ENCODE assay signal across 9 cellular contexts in the genomic region with DNA sequence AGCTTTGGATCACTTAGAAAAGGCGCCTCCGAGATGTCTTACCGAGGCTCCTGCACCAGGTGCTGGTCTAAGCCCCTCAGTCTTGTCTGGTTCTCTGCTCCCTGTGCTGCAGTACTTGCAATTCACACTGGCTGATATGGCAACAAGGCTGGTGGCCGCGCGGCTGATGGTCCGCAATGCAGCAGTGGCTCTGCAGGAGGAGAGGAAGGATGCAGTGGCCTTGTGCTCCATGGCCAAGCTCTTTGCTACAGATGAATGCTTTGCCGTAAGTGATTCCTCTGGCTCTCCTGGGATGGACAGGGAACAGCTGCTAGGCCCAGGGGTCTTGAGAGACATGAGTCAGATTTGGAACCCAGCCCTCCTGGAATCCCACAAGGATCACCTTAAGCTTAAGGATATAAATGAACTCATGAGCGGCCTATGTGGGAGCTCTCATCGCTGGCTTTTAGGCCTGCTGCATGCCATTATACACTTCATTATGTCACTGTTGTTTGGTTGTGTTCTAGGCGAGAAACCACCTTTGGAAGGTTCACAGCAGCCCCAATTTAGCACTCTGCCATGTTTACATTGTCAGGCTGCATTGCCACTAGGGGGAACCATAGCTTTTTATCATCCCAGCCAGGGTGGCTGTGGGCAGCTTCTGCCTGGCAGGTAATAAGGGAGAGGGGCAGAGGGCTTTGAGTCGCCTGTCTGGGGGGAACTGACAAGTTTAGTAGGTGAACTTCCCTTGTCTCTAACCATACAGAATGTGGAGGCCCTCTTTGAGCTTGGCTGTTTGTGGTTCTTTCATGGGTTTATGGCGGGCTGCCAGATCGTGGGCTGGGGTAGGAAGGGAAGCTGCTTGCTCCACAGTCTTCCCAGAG. TPM values are rescaled to one million over a fixed set of nuclear protein-coding genes. Genes with fewer than 3 reads are reported as not detected.
DNase-seq lines count a peak whose midpoint lies in the region; ATAC-seq lines count a peak whose summit lies in the region.
"Had no signal": no experiment of that assay in that cellular context is flagged by ENCODE, and none has a peak within 500 bp of the region (broad histone marks: within the 10 kb centered on the region; RNA-seq: fewer than 3 reads in every experiment).

No MANE protein-coding gene starts in this region.

- ATAC-seq in GM18870 (IDR thresholded peaks at IDR 0.05; ENCODE audit: unreplicated experiment) (no peak), GM21737 (IDR thresholded peaks at IDR 0.05; ENCODE audit: unreplicated experiment) (no peak)

- H3K9me3 Mint-ChIP-seq in activated CD4-positive, alpha-beta memory T cell treated with anti-CD3 and anti-CD28 coated beads, Interleukin-2, amount 10 ng/mL, durations not matched to agents 7 days and 5 days, result no peaks in the 10 kb centered on the region

- POLR2A ChIA-PET in activated CD4-positive, alpha-beta memory T cell treated with anti-CD3 and anti-CD28 coated beads, Interleukin-2, amount 10 ng/mL, durations not matched to agents 7 days and 5 days (lab: Charles Lee), result interaction anchor here (1.1 to 5.7 kb wide), 6 partner anchors 8 to 90 kb away, joined by 3 to 37 read pairs (median 7); a partner anchor contains a TSS

- CTCF ChIA-PET in activated CD4-positive, alpha-beta memory T cell treated with anti-CD3 and anti-CD28 coated beads, Interleukin-2, amount 10 ng/mL, durations not matched to agents 7 days and 5 days (lab: Charles Lee), result interaction anchor here (0.6 to 3.4 kb wide), 16 partner anchors 9 to 185 kb away, joined by 3 to 39 read pairs (median 6); a partner anchor contains a TSS

- H3K36me3 Mint-ChIP-seq in activated CD4-positive, alpha-beta memory T cell treated with anti-CD3 and anti-CD28 coated beads, Interleukin-2, amount 10 ng/mL, durations not matched to agents 7 days and 5 days (ENCODE audit: low read depth), result peaks cover 39% of the 10 kb centered on the region
- H3K36me3 Mint-ChIP-seq: activated naive CD8-positive, alpha-beta T cell had no signal

- no peak overlapping the region for H3K27ac ChIP-seq in caudate nucleus (ENCODE audit: low read depth, low read length)

- DNase-seq in SKM-1 (lab: John Stamatoyannopoulos, UW; ENCODE audit: unreplicated experiment), result peak; percentile 11
- no peak for DNase-seq in SKM-1 treated with dmso at 0.1 percent for 144 hours (lab: John Stamatoyannopoulos, UW; ENCODE audit: unreplicated experiment)
- peak; percentile 55 for DNase-seq in HuH-7 (ENCODE audit: low spot score)
- peak; percentile 46 for DNase-seq in activated CD4-positive, alpha-beta memory T cell treated with anti-CD3 and anti-CD28 coated beads, Interleukin-2, amount 10 ng/mL, durations not matched to agents 7 days and 5 days
- peak; percentile 77 for DNase-seq in iPS-NIHi7 (ENCODE audit: extremely low spot score)
- no peak for DNase-seq in caudate nucleus (lab: John Stamatoyannopoulos, UW)

- no peak overlapping the region for H3K4me3 Mint-ChIP-seq in activated CD4-positive, alpha-beta memory T cell treated with anti-CD3 and anti-CD28 coated beads, Interleukin-2, amount 10 ng/mL, durations not matched to agents 7 days and 5 days
- H3K4me3 Mint-ChIP-seq: activated naive CD8-positive, alpha-beta T cell had no signal

- H3K4me1 Mint-ChIP-seq in activated CD4-positive, alpha-beta memory T cell treated with anti-CD3 and anti-CD28 coated beads, Interleukin-2, amount 10 ng/mL, durations not matched to agents 7 days and 5 days, result peaks cover 17% of the 10 kb centered on the region

- H3K27ac Mint-ChIP-seq in activated CD4-positive, alpha-beta memory T cell treated with anti-CD3 and anti-CD28 coated beads, Interleukin-2, amount 10 ng/mL, durations not matched to agents 7 days and 5 days, result no peak overlapping the region
- H3K27ac Mint-ChIP-seq: activated naive CD8-positive, alpha-beta T cell had no signal

- no peaks in the 10 kb centered on the region for H3K27me3 Mint-ChIP-seq in activated CD4-positive, alpha-beta memory T cell treated with anti-CD3 and anti-CD28 coated beads, Interleukin-2, amount 10 ng/mL, durations not matched to agents 7 days and 5 days
- H3K27me3 Mint-ChIP-seq: activated naive CD8-positive, alpha-beta T cell had no signal

RNA-seq across cellular contexts. Expression of a gene that starts 8.5 kb away (rescaled TPM):
- 10 to 100 TPM; 21.8 to 23.3 TPM for total RNA-seq in activated CD4-positive, alpha-beta memory T cell treated with anti-CD3 and anti-CD28 coated beads, Interleukin-2, amount 10 ng/mL, durations not matched to agents 7 days and 5 days

RNA-seq across cellular contexts. Expression of a gene that starts 8.7 kb away (rescaled TPM):
- total RNA-seq in activated CD4-positive, alpha-beta memory T cell treated with anti-CD3 and anti-CD28 coated beads, Interleukin-2, amount 10 ng/mL, durations not matched to agents 7 days and 5 days, result 10 to 100 TPM; 61.5 to 67.0 TPM

RNA-seq across cellular contexts. Expression of a gene that starts 14.3 kb away (rescaled TPM):
- 1 to 10 TPM; 6.9 TPM for total RNA-seq in activated CD4-positive, alpha-beta memory T cell treated with anti-CD3 and anti-CD28 coated beads, Interleukin-2, amount 10 ng/mL, durations not matched to agents 7 days and 5 days

RNA-seq across cellular contexts. Expression of a gene that starts 37.4 kb away (rescaled TPM):
- 10 to 100 TPM; 60.4 to 63.9 TPM for total RNA-seq in activated CD4-positive, alpha-beta memory T cell treated with anti-CD3 and anti-CD28 coated beads, Interleukin-2, amount 10 ng/mL, durations not matched to agents 7 days and 5 days

RNA-seq across cellular contexts. Expression of a gene that starts 38.1 kb away (rescaled TPM):
- 10 to 100 TPM; 94.4 to 97.2 TPM for total RNA-seq in activated CD4-positive, alpha-beta memory T cell treated with anti-CD3 and anti-CD28 coated beads, Interleukin-2, amount 10 ng/mL, durations not matched to agents 7 days and 5 days

Comparison
In these comparisons a context has a peak if more than half of its experiments do, and no peak if none do; other contexts are left out.
1. DNase-seq: peak in SKM-1 (single experiment), HuH-7 (single experiment), activated CD4-positive, alpha-beta memory T cell treated with anti-CD3 and anti-CD28 coated beads, Interleukin-2, amount 10 ng/mL, durations not matched to agents 7 days and 5 days (single experiment) and iPS-NIHi7 (single experiment); none in SKM-1 treated with dmso at 0.1 percent for 144 hours (single experiment) and caudate nucleus (0 of 61).